ENCODE assay signal across 8 cellular contexts in the genomic region with DNA sequence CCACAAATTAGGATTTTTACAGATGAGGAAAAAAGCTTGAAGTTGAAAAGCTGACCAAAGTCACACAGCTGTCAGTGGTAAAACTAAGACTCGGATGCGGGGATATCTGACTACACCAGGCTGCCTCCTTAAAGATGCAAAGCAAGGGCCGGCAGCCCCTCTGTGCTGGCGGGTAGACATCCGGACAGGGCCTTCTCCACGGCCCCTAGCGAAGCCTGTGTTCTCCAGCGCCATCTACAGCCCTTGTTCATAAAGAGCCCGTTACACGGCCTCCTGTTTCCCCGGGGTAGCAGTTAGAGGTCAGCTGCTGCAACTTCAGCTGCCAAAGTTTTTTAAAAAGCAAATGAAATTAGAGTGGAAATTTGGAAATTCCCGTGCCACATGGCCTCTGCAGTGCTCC.
DNase-seq lines count a peak whose midpoint lies in the region; ATAC-seq and TF ChIP-seq lines count a peak whose summit lies in the region.

No MANE protein-coding gene starts in this region.

- H3K27ac Mint-ChIP-seq in activated CD8-positive, alpha-beta T cell treated with anti-CD3 and anti-CD28 coated beads for 36 hours = no peak overlapping the region

- no peak overlapping the region for H3K4me3 ChIP-seq in smooth muscle cell

- intact Hi-C loops in activated CD8-positive, alpha-beta T cell treated with anti-CD3 and anti-CD28 coated beads for 36 hours (cut with micrococcal nuclease) = no loop called here

- H3K9me3 Mint-ChIP-seq in activated CD8-positive, alpha-beta T cell treated with anti-CD3 and anti-CD28 coated beads for 36 hours = no peaks in the 10 kb centered on the region

- H3K4me1 Mint-ChIP-seq in activated CD8-positive, alpha-beta T cell treated with anti-CD3 and anti-CD28 coated beads for 36 hours (ENCODE audit: low read depth) = no peaks in the 10 kb centered on the region

- H3K4me2 ChIP-seq in smooth muscle cell = peak overlapping the region; percentile 77

- ATAC-seq in GM21737 (IDR thresholded peaks at IDR 0.05; ENCODE audit: unreplicated experiment) (peak; percentile 97), esophagus mucosa (no peak)
- ATAC-seq in activated CD8-positive, alpha-beta T cell treated with anti-CD3 and anti-CD28 coated beads for 36 hours = peak; percentile 76

- H3K4me3 Mint-ChIP-seq in activated CD8-positive, alpha-beta T cell treated with anti-CD3 and anti-CD28 coated beads for 36 hours = no peak overlapping the region

- H3K9me3 ChIP-seq in smooth muscle cell (replicated peaks; ENCODE audit: low read depth) = no peaks in the 10 kb centered on the region

- DNase-seq in activated CD8-positive, alpha-beta memory T cell treated with anti-CD3 and anti-CD28 coated beads, Interleukin-2, amount 50 U/mL, for 48 hours = peak; percentile 61
- DNase-seq in activated CD8-positive, alpha-beta memory T cell treated with anti-CD3 and anti-CD28 coated beads, Interleukin-2, amount 50 U/mL, for 4 hours = no peak
- DNase-seq in HT-29 (ENCODE audit: low spot score) = peak; percentile 76
- peak; percentile 59 for DNase-seq in activated CD8-positive, alpha-beta T cell treated with anti-CD3 and anti-CD28 coated beads for 36 hours
- peak; percentile 54 for DNase-seq in hepatic stellate cell (ENCODE audit: low spot score)
- DNase-seq in smooth muscle cell (lab: John Stamatoyannopoulos, UW; ENCODE audit: unreplicated experiment) = peak; percentile 18

- POLR2A ChIA-PET in activated CD8-positive, alpha-beta T cell treated with anti-CD3 and anti-CD28 coated beads for 36 hours (lab: Charles Lee) = no interaction called here

- H3K4me1 ChIP-seq in smooth muscle cell (ENCODE audit: low read depth) = no peaks in the 10 kb centered on the region

- no peaks in the 10 kb centered on the region for H3K79me2 ChIP-seq in smooth muscle cell (ENCODE audit: low read depth)

- TF ChIP-seq CTCF in activated CD8-positive, alpha-beta T cell treated with anti-CD3 and anti-CD28 coated beads for 36 hours (IDR thresholded peaks at IDR 0.05) = peak; percentile 63
- peak; percentile 59 for TF ChIP-seq CTCF in smooth muscle cell (IDR thresholded peaks at IDR 0.05; ENCODE audit: borderline replicate concordance, insufficient read depth, poor library complexity, severe bottlenecking)

- H3K9ac ChIP-seq in smooth muscle cell (ENCODE audit: low read depth) = no peak overlapping the region

- no peaks in the 10 kb centered on the region for H3K27me3 ChIP-seq in smooth muscle cell (ENCODE audit: low read depth)

- no peaks in the 10 kb centered on the region for H3F3A ChIP-seq in smooth muscle cell (ENCODE audit: low read depth)

- CTCF ChIA-PET in activated CD8-positive, alpha-beta T cell treated with anti-CD3 and anti-CD28 coated beads for 36 hours (lab: Charles Lee) = interaction anchor here (0.5 kb wide), 1 partner anchor 739 kb away, joined by 3 read pairs; no protein-coding TSS in a partner anchor

- H4K20me1 ChIP-seq in smooth muscle cell (ENCODE audit: low read depth) = no peaks in the 10 kb centered on the region

- peak overlapping the region; percentile 67 for H2AFZ ChIP-seq in smooth muscle cell (ENCODE audit: low read depth)

- H3K36me3 ChIP-seq in smooth muscle cell (ENCODE audit: low read depth) = no peaks in the 10 kb centered on the region

- WGBS in smooth muscle cell (ENCODE audit: low lambda C conversion rate) = 4% methylated on average over 12 of the region's 12 CpGs

- H3K36me3 Mint-ChIP-seq in activated CD8-positive, alpha-beta T cell treated with anti-CD3 and anti-CD28 coated beads for 36 hours (ENCODE audit: low read depth) = no peaks in the 10 kb centered on the region

- H3K27me3 Mint-ChIP-seq in activated CD8-positive, alpha-beta T cell treated with anti-CD3 and anti-CD28 coated beads for 36 hours = peaks cover 5% of the 10 kb centered on the region

- H3K27ac ChIP-seq in smooth muscle cell (ENCODE audit: low read depth) = no peak overlapping the region
